In genomic region chr5:125480901-125481300, GRCh38 we compare ENCODE assay signal across 24 cellular contexts.
DNase-seq lines count a peak whose midpoint lies in the region; ATAC-seq and TF ChIP-seq lines count a peak whose summit lies in the region.
"Had no signal": no experiment of that assay in that cellular context is flagged by ENCODE, and none has a peak within 500 bp of the region (broad histone marks: within the 10 kb centered on the region; RNA-seq: fewer than 3 reads in every experiment).

No MANE protein-coding gene starts in this region.

- no peak overlapping the region for H3K4me3 Mint-ChIP-seq in CD4-positive, alpha-beta T cell
- H3K4me3 Mint-ChIP-seq: activated T-cell treated with anti-CD3 and anti-CD28 coated beads, Interleukin-2, amount 50 U/mL, for 24 hours; CD14-positive monocyte; memory B cell; naive B cell had no signal

- intact Hi-C loops in left ventricle myocardium inferior (cut with micrococcal nuclease): no loop called here
- intact Hi-C loops in CD4-positive, alpha-beta T cell (cut with DNase I, micrococcal nuclease): no loop called here

- no peaks in the 10 kb centered on the region for H3K4me1 Mint-ChIP-seq in CD4-positive, alpha-beta T cell (ENCODE audit: low read depth)

- peaks cover 20% of the 10 kb centered on the region for H3K4me1 ChIP-seq in left ventricle myocardium inferior

- no peaks in the 10 kb centered on the region for H3K27me3 ChIP-seq in left ventricle myocardium inferior (ENCODE audit: low read depth)
- H3K27me3 ChIP-seq in CD4-positive, alpha-beta T cell (ENCODE audit: control insufficient read depth, insufficient read depth, low read length): no peaks in the 10 kb centered on the region
- H3K27me3 ChIP-seq: pancreas had no signal

- H3K9me3 Mint-ChIP-seq in CD4-positive, alpha-beta T cell: no peaks in the 10 kb centered on the region
- H3K9me3 Mint-ChIP-seq: memory B cell, naive B cell had no signal

- H3K36me3 ChIP-seq in left ventricle myocardium inferior: no peaks in the 10 kb centered on the region
- H3K36me3 ChIP-seq: pancreas had no signal

- H3K27ac Mint-ChIP-seq in CD4-positive, alpha-beta T cell: no peak overlapping the region
- H3K27ac Mint-ChIP-seq: activated T-cell treated with anti-CD3 and anti-CD28 coated beads, Interleukin-2, amount 50 U/mL, for 24 hours; CD14-positive monocyte; memory B cell; naive B cell had no signal

- DNase-seq in SHP77 treated with DMSO at 0.1 percent for 48 hours (lab: John Stamatoyannopoulos, UW) (peak; percentile 48), SHP77 (lab: John Stamatoyannopoulos, UW) (no peak), NCI-H82 treated with DMSO at 0.1 percent for 48 hours (lab: John Stamatoyannopoulos, UW; ENCODE audit: unreplicated experiment) (peak; percentile 64), fibroblast of peridontal ligament (ENCODE audit: extremely low read depth) (peak; percentile 31), left ventricle myocardium inferior (no peak)
- no peak for DNase-seq in CD4-positive, alpha-beta T cell
- DNase-seq in activated CD4-positive, alpha-beta T cell treated with anti-CD3 and anti-CD28 coated beads, Interleukin-2, amount 50 U/mL, for 1 hour: no peak
- DNase-seq: ACHN; activated CD4-positive, CD25-positive, alpha-beta regulatory T cell; activated naive CD4-positive, alpha-beta T cell treated with Interleukin-2 at 50 U/mL for 16 hours; activated T-cell treated with anti-CD3 and anti-CD28 coated beads, Interleukin-2, amount 50 U/mL, for 24 hours; amniotic stem cell; KBM-7; kidney glomerular epithelial cell; naive B cell; NCI-H2081 treated with DMSO at 0.1 percent for 48 hours; pancreas; right cardiac atrium; stimulated activated CD4-positive, alpha-beta T cell treated with anti-CD3 and anti-CD28 coated beads, Interleukin-12 subunit alpha, Interleukin-12 subunit beta, amount 100 ng/mL, for 4 hours; T-helper 9 cell had no signal

- POLR2A ChIA-PET in CD4-positive, alpha-beta T cell (lab: Charles Lee): no interaction called here

- H3K27ac ChIP-seq in left ventricle myocardium inferior (replicated peaks): no peak overlapping the region
- H3K27ac ChIP-seq in CD4-positive, alpha-beta T cell (ENCODE audit: low read depth, low read length): no peak overlapping the region
- H3K27ac ChIP-seq: pancreas had no signal

- H3K9me3 ChIP-seq in left ventricle myocardium inferior (replicated peaks): no peaks in the 10 kb centered on the region
- H3K9me3 ChIP-seq in CD4-positive, alpha-beta T cell (ENCODE audit: control insufficient read depth, low read length): no peaks in the 10 kb centered on the region
- H3K9me3 ChIP-seq: pancreas had no signal

- no peak for TF ChIP-seq CTCF in left ventricle myocardium inferior (IDR thresholded peaks at IDR 0.05; ENCODE audit: borderline replicate concordance)
- TF ChIP-seq CTCF in CD4-positive, alpha-beta T cell (IDR thresholded peaks at IDR 0.05): no peak

- H3K4me3 ChIP-seq in left ventricle myocardium inferior: no peak overlapping the region
- H3K4me3 ChIP-seq: GM12878, pancreas had no signal

- H3K36me3 Mint-ChIP-seq in CD4-positive, alpha-beta T cell (ENCODE audit: low read depth): no peaks in the 10 kb centered on the region
- H3K36me3 Mint-ChIP-seq: CD14-positive monocyte, memory B cell, naive B cell had no signal

- CTCF ChIA-PET in CD4-positive, alpha-beta T cell (lab: Charles Lee): no interaction called here

- H3K27me3 Mint-ChIP-seq in CD4-positive, alpha-beta T cell: no peaks in the 10 kb centered on the region
- H3K27me3 Mint-ChIP-seq: activated T-cell treated with anti-CD3 and anti-CD28 coated beads, Interleukin-2, amount 50 U/mL, for 24 hours had no signal

- ATAC-seq in CD4-positive, alpha-beta T cell (ENCODE audit: poor library complexity): no peak
- ATAC-seq in GM21423 (IDR thresholded peaks at IDR 0.05; ENCODE audit: unreplicated experiment): no peak
- ATAC-seq: GM12878, pancreas, right cardiac atrium had no signal

Comparison
In these comparisons a context has a peak if more than half of its experiments do, and no peak if none do; other contexts are left out.
1. DNase-seq: peak in SHP77 treated with DMSO at 0.1 percent for 48 hours (single experiment), NCI-H82 treated with DMSO at 0.1 percent for 48 hours (single experiment) and fibroblast of peridontal ligament (single experiment); none in SHP77 (0 of 2), left ventricle myocardium inferior (single experiment), CD4-positive, alpha-beta T cell (0 of 10) and activated CD4-positive, alpha-beta T cell treated with anti-CD3 and anti-CD28 coated beads, Interleukin-2, amount 50 U/mL, for 1 hour (single experiment).